In the genomic region with DNA sequence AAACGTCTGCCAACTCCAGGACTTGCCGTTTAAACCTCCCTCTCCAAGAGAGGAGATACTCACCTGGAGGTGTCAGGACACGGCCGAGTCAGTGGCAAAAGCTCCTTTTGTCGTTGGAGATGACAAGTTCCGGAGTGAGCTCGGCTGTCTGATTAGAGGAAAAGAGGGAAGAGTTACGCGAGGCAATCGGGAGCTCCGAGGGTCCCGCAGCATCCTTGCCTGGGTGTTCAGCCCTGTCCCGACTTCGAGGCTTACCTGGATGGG, we compare ENCODE assay signal across 8 cellular contexts. TPM values are rescaled to one million over a fixed set of nuclear protein-coding genes. Genes with fewer than 3 reads are reported as not detected.
DNase-seq lines count a peak whose midpoint lies in the region; ATAC-seq lines count a peak whose summit lies in the region.

No MANE protein-coding gene starts in this region.

- H3K36me3 Mint-ChIP-seq in natural killer cell treated with Interleukin-12 subunit alpha and Interleukin-12 subunit beta and Interleukin-15 and Interleukin-18, amount 100 ng/mL, for 72 hours: no peaks in the 10 kb centered on the region

- H2AFZ ChIP-seq in Karpas-422 (ENCODE audit: low read length): no peak overlapping the region

- no peak for ATAC-seq in natural killer cell treated with Interleukin-12 subunit alpha and Interleukin-12 subunit beta and Interleukin-15 and Interleukin-18, amount 100 ng/mL, for 72 hours
- ATAC-seq in GM18870 (IDR thresholded peaks at IDR 0.05; ENCODE audit: unreplicated experiment) (no peak), HG02610 (IDR thresholded peaks at IDR 0.05; ENCODE audit: unreplicated experiment) (no peak)

- H4K20me1 ChIP-seq in BLaER1 (peaks cover 29% of the 10 kb centered on the region), Karpas-422 (ENCODE audit: insufficient read depth, low read depth, low read length) (peaks cover 11% of the 10 kb centered on the region)

- H3K27me3 Mint-ChIP-seq in natural killer cell treated with Interleukin-12 subunit alpha and Interleukin-12 subunit beta and Interleukin-15 and Interleukin-18, amount 100 ng/mL, for 72 hours: peaks cover 44 to 49% of the 10 kb centered on the region in 2 donors

- H3K4me1 Mint-ChIP-seq in natural killer cell treated with Interleukin-12 subunit alpha and Interleukin-12 subunit beta and Interleukin-15 and Interleukin-18, amount 100 ng/mL, for 72 hours (ENCODE audit: low read depth in 2 of 2): peaks cover 49 to 55% of the 10 kb centered on the region in 2 donors

- peak overlapping the region; percentile 96 for H3K4me2 ChIP-seq in BLaER1
- peak overlapping the region; percentile 80 for H3K4me2 ChIP-seq in Karpas-422 (ENCODE audit: low read depth, low read length, poor library complexity, severe bottlenecking)

- 0 out of 2 replicates have a peak, but pooled peaks cover 4% of the 10 kb centered on the region for H3K79me2 ChIP-seq in Karpas-422 (ENCODE audit: low read length)

- H3K27me3 ChIP-seq in BLaER1 (no peaks in the 10 kb centered on the region), Karpas-422 (ENCODE audit: low read length) (no peaks in the 10 kb centered on the region)

- no peaks in the 10 kb centered on the region for H3K9me2 ChIP-seq in Karpas-422 (replicated peaks; ENCODE audit: insufficient read depth, low read length)

- H3K9ac ChIP-seq in BLaER1: peak overlapping the region; percentile 97
- peak overlapping the region; percentile 78 for H3K9ac ChIP-seq in Karpas-422 (ENCODE audit: low read length)

- peak overlapping the region; percentile 44 to 76 for H3K27ac Mint-ChIP-seq in natural killer cell treated with Interleukin-12 subunit alpha and Interleukin-12 subunit beta and Interleukin-15 and Interleukin-18, amount 100 ng/mL, for 72 hours

- H3K4me1 ChIP-seq in BLaER1 (peaks cover 70% of the 10 kb centered on the region), Karpas-422 (ENCODE audit: low read length) (peaks cover 86% of the 10 kb centered on the region)

- no peaks in the 10 kb centered on the region for H3K9me3 Mint-ChIP-seq in natural killer cell treated with Interleukin-12 subunit alpha and Interleukin-12 subunit beta and Interleukin-15 and Interleukin-18, amount 100 ng/mL, for 72 hours

- DNase-seq in Karpas-422 (no peak), NCI-H748 (lab: John Stamatoyannopoulos, UW; ENCODE audit: unreplicated experiment) (no peak), NCI-H146 treated with DMSO at 0.1 percent for 48 hours (lab: John Stamatoyannopoulos, UW; ENCODE audit: unreplicated experiment) (no peak)
- no peak for DNase-seq in natural killer cell treated with Interleukin-12 subunit alpha and Interleukin-12 subunit beta and Interleukin-15 and Interleukin-18, amount 100 ng/mL, for 72 hours (ENCODE audit: low spot score)

- no peaks in the 10 kb centered on the region for H3K9me3 ChIP-seq in BLaER1
- no peaks in the 10 kb centered on the region for H3K9me3 ChIP-seq in Karpas-422 (ENCODE audit: low read length)

- H3K4me3 ChIP-seq in BLaER1: peak overlapping the region; percentile 95
- H3K4me3 ChIP-seq in Karpas-422 (ENCODE audit: low read length): peak overlapping the region; percentile 77

- H3K27ac ChIP-seq in BLaER1: peak overlapping the region; percentile 87
- H3K27ac ChIP-seq in Karpas-422 (ENCODE audit: low read length): peak overlapping the region; percentile 35
- H3K27ac ChIP-seq in cingulate gyrus (ENCODE audit: low read depth, low read length): peak overlapping the region; percentile 90

- peaks cover 26% of the 10 kb centered on the region for H3K36me3 ChIP-seq in BLaER1
- H3K36me3 ChIP-seq in Karpas-422 (ENCODE audit: insufficient read depth, low read length): no peaks in the 10 kb centered on the region

- peak overlapping the region; percentile 86 for H3K4me3 Mint-ChIP-seq in natural killer cell treated with Interleukin-12 subunit alpha and Interleukin-12 subunit beta and Interleukin-15 and Interleukin-18, amount 100 ng/mL, for 72 hours

RNA-seq across cellular contexts. Expression of a gene that starts 0.5 kb away (rescaled TPM):
- 32.0 and 33.0 TPM in 2 replicates for total RNA-seq in Karpas-422 (2014; rRNA removed; shearing (Covaris generic); ENCODE audit: low replicate concordance)
- 1 to 10 TPM; 2.6 to 5.0 TPM for total RNA-seq in natural killer cell treated with Interleukin-12 subunit alpha and Interleukin-12 subunit beta and Interleukin-15 and Interleukin-18, amount 100 ng/mL, for 72 hours

RNA-seq across cellular contexts. Expression of a gene that starts 27.8 kb away (rescaled TPM):
- total RNA-seq in Karpas-422 (2014; rRNA removed; shearing (Covaris generic); ENCODE audit: low replicate concordance): 6.6 and 8.0 TPM in 2 replicates
- 10 to 100 TPM; 10.7 to 15.5 TPM for total RNA-seq in natural killer cell treated with Interleukin-12 subunit alpha and Interleukin-12 subunit beta and Interleukin-15 and Interleukin-18, amount 100 ng/mL, for 72 hours

Comparison
In these comparisons a context has a peak if more than half of its experiments do, and no peak if none do; other contexts are left out.
1. H3K27ac ChIP-seq: peak in every context shown above with its lines; median percentile 90 in cingulate gyrus; 87 in BLaER1; 35 in Karpas-422.